ENCODE assay signal across 1 cellular context in genomic region chr3:158148218-158148617, GRCh38.
TF ChIP-seq lines count a peak whose summit lies in the region.

No MANE protein-coding gene starts in this region.

TF ChIP-seq in IMR-90, 13 proteins besides CTCF, POLR2A, EP300 and RAD21 (continued from another document):
- no peak for TF ChIP-seq NFE2L2 (IDR thresholded peaks at IDR 0.05; ENCODE audit: low read depth, low read length)
- no peak for TF ChIP-seq SMC3 (IDR thresholded peaks at IDR 0.05; ENCODE audit: low read depth, low read length)
- no peak for TF ChIP-seq BHLHE40 (IDR thresholded peaks at IDR 0.05; ENCODE audit: low read depth, low read length)
